16 cellular contexts compared by ENCODE assay signal in genomic region chr9:9556865-9557803, GRCh38.
"Had no signal": no experiment of that assay in that cellular context is flagged by ENCODE, and none has a peak within 500 bp of the region (broad histone marks: within the 10 kb centered on the region; RNA-seq: fewer than 3 reads in every experiment).

No MANE protein-coding gene starts in this region.

- DNase-seq: activated CD4-positive, alpha-beta T cell treated with anti-CD3 and anti-CD28 coated beads for 1 hour; activated naive CD4-positive, alpha-beta T cell treated with anti-CD3 and anti-CD28 coated beads, Interleukin-2, amount 50 U/mL, for 16 hours; activated T-cell treated with anti-CD3 and anti-CD28 coated beads, Interleukin-2, amount 50 U/mL, for 72 hours; central memory CD4-positive, alpha-beta T cell; heart right ventricle; sigmoid colon; stimulated activated CD4-positive, alpha-beta T cell treated with anti-CD3 and anti-CD28 coated beads, Interleukin-4, amount 100 ng/mL, for 24 hours; stomach; T-helper 2 cell had no signal

- H3K27me3 Mint-ChIP-seq: natural killer cell treated with Interleukin-12 subunit alpha and Interleukin-12 subunit beta and Interleukin-15 and Interleukin-18, amount 100 ng/mL, for 72 hours had no signal

- H3K27me3 ChIP-seq: brain microvascular endothelial cell, gastroesophageal sphincter, heart right ventricle, sigmoid colon, stomach had no signal

- H3K36me3 Mint-ChIP-seq: natural killer cell treated with Interleukin-12 subunit alpha and Interleukin-12 subunit beta and Interleukin-15 and Interleukin-18, amount 100 ng/mL, for 72 hours; stimulated activated effector memory CD8-positive, alpha-beta T cell treated with anti-CD3 and anti-CD28 coated beads, Interleukin-12 subunit alpha, Interleukin-12 subunit beta, amount 100 ng/mL, for 72 hours had no signal

- H3K27ac Mint-ChIP-seq: activated T-cell treated with anti-CD3 and anti-CD28 coated beads, Interleukin-2, amount 50 U/mL, for 72 hours; natural killer cell treated with Interleukin-12 subunit alpha and Interleukin-12 subunit beta and Interleukin-15 and Interleukin-18, amount 100 ng/mL, for 72 hours; stimulated activated effector memory CD8-positive, alpha-beta T cell treated with anti-CD3 and anti-CD28 coated beads, Interleukin-12 subunit alpha, Interleukin-12 subunit beta, amount 100 ng/mL, for 72 hours had no signal

- H3K27ac ChIP-seq: brain microvascular endothelial cell, coronary artery, gastroesophageal sphincter, heart right ventricle, sigmoid colon, stomach, thoracic aorta, VCaP had no signal

- H3K9me3 Mint-ChIP-seq: activated T-cell treated with anti-CD3 and anti-CD28 coated beads, Interleukin-2, amount 50 U/mL, for 72 hours had no signal

- H3K36me3 ChIP-seq: brain microvascular endothelial cell, gastroesophageal sphincter, heart right ventricle, sigmoid colon, stomach, thoracic aorta had no signal

- H3K4me3 ChIP-seq: coronary artery, gastroesophageal sphincter, heart right ventricle, sigmoid colon, stomach, thoracic aorta had no signal

- H3K4me1 Mint-ChIP-seq: stimulated activated effector memory CD8-positive, alpha-beta T cell treated with anti-CD3 and anti-CD28 coated beads, Interleukin-12 subunit alpha, Interleukin-12 subunit beta, amount 100 ng/mL, for 72 hours had no signal

- H3K4me3 Mint-ChIP-seq: activated T-cell treated with anti-CD3 and anti-CD28 coated beads, Interleukin-2, amount 50 U/mL, for 72 hours; natural killer cell treated with Interleukin-12 subunit alpha and Interleukin-12 subunit beta and Interleukin-15 and Interleukin-18, amount 100 ng/mL, for 72 hours; stimulated activated effector memory CD8-positive, alpha-beta T cell treated with anti-CD3 and anti-CD28 coated beads, Interleukin-12 subunit alpha, Interleukin-12 subunit beta, amount 100 ng/mL, for 72 hours had no signal

- H3K9me3 ChIP-seq: gastroesophageal sphincter, sigmoid colon, thoracic aorta had no signal

- H3K4me1 ChIP-seq: gastroesophageal sphincter, heart right ventricle, sigmoid colon, stomach had no signal
